In the genomic region with DNA sequence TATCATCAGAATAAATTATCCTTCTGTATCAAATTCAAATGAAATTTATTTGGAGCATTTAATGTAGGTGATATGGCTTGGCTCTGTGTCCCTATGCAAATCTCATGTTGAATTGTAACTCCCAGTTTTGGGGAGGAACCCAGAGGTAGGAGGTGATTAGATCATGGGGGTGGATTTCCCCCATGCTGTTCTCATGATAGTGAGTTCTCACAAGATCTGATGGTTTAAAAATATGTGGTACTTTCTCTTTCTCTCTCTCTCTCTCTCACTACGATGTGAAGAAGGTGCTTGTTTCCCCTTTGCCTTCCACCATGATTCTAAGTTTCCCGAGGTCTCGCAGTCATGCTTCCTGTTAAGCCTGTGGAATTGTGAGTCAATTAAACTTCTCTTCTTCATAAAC, we compare ENCODE assay signal across 11 cellular contexts.
"Had no signal": no experiment of that assay in that cellular context is flagged by ENCODE, and none has a peak within 500 bp of the region (broad histone marks: within the 10 kb centered on the region; RNA-seq: fewer than 3 reads in every experiment).

No MANE protein-coding gene starts in this region.

- H3K27me3 Mint-ChIP-seq: central memory CD8-positive, alpha-beta T cell; effector memory CD8-positive, alpha-beta T cell had no signal

- H3K4me3 ChIP-seq: body of pancreas, hepatocyte had no signal

- ATAC-seq: activated naive CD4-positive, alpha-beta T cell treated with anti-CD3 and anti-CD28 coated beads, Interleukin-2, amount 50 U/mL, for 72 hours; body of pancreas; effector memory CD8-positive, alpha-beta T cell had no signal

- H3K4me1 Mint-ChIP-seq: central memory CD8-positive, alpha-beta T cell had no signal

- H3K9me3 Mint-ChIP-seq: activated naive CD4-positive, alpha-beta T cell treated with anti-CD3 and anti-CD28 coated beads, Interleukin-2, amount 50 U/mL, for 72 hours; central memory CD8-positive, alpha-beta T cell had no signal

- H3K4me3 Mint-ChIP-seq: central memory CD8-positive, alpha-beta T cell; effector memory CD8-positive, alpha-beta T cell had no signal

- H3K36me3 Mint-ChIP-seq: activated naive CD4-positive, alpha-beta T cell treated with anti-CD3 and anti-CD28 coated beads, Interleukin-2, amount 50 U/mL, for 72 hours had no signal

- FAIRE-seq: urothelium cell line had no signal

- DNase-seq: amniotic stem cell; body of pancreas; effector memory CD8-positive, alpha-beta T cell; erythroblast; kidney glomerular epithelial cell; midbrain; posterior cingulate gyrus had no signal

- H3K27ac Mint-ChIP-seq: activated naive CD4-positive, alpha-beta T cell treated with anti-CD3 and anti-CD28 coated beads, Interleukin-2, amount 50 U/mL, for 72 hours; effector memory CD8-positive, alpha-beta T cell had no signal
